In genomic region chr17:27868565-27868964, GRCh38 we compare ENCODE assay signal across 21 cellular contexts. TPM values are rescaled to one million over a fixed set of nuclear protein-coding genes. Genes with fewer than 3 reads are reported as not detected.
DNase-seq lines count a peak whose midpoint lies in the region; ATAC-seq, FAIRE-seq and TF ChIP-seq lines count a peak whose summit lies in the region.
"Had no signal": no experiment of that assay in that cellular context is flagged by ENCODE, and none has a peak within 500 bp of the region (broad histone marks: within the 10 kb centered on the region; RNA-seq: fewer than 3 reads in every experiment).

No MANE protein-coding gene starts in this region.

- no peak overlapping the region for H3K27ac Mint-ChIP-seq in WTC11
- H3K27ac Mint-ChIP-seq: CD4-positive, alpha-beta T cell had no signal

- no peaks in the 10 kb centered on the region for H3K4me1 ChIP-seq in HepG2 (ENCODE audit: insufficient read depth, low read length)
- H3K4me1 ChIP-seq: SJCRH30 had no signal

- no peak overlapping the region for H3K4me2 ChIP-seq in HepG2 (ENCODE audit: low read depth, low read length)
- H3K4me2 ChIP-seq: KMS-11 had no signal

- TF ChIP-seq CTCF in GM10248 (IDR thresholded peaks at IDR 0.05; ENCODE audit: control extremely low read depth, extremely low read depth, low read depth, missing control alignments) (peak; percentile 16), GM13977 (IDR thresholded peaks at IDR 0.05; ENCODE audit: extremely low read depth, insufficient read depth, missing control alignments) (peak; percentile 8), WERI-Rb-1 (IDR thresholded peaks at IDR 0.05; ENCODE audit: low read depth, low read length) (peak; percentile 59), HepG2 (CRISPR knock-in tag; IDR thresholded peaks at IDR 0.05) (peak; percentile 40), WTC11 (IDR thresholded peaks at IDR 0.05) (no peak)

- H3K4me3 Mint-ChIP-seq in WTC11 = no peak overlapping the region
- H3K4me3 Mint-ChIP-seq: CD4-positive, alpha-beta T cell had no signal

- no peaks in the 10 kb centered on the region for H4K20me1 ChIP-seq in HepG2 (ENCODE audit: insufficient read depth, low read length)

- no peak overlapping the region for H3K9ac ChIP-seq in HepG2 (ENCODE audit: insufficient read depth, low read depth, low read length)
- H3K9ac ChIP-seq: KMS-11 had no signal

- H3K27ac ChIP-seq in WERI-Rb-1 = no peak overlapping the region
- H3K27ac ChIP-seq in HepG2 (ENCODE audit: extremely low read length, insufficient read depth, low read length) = no peak overlapping the region
- H3K27ac ChIP-seq: KMS-11, SJCRH30 had no signal

- 0 out of 2 replicates have a peak, but pooled peaks cover 2% of the 10 kb centered on the region for H3K27me3 Mint-ChIP-seq in WTC11 (ENCODE audit: low read depth)
- H3K27me3 Mint-ChIP-seq: CD4-positive, alpha-beta T cell had no signal

- TF ChIP-seq RAD21 in HepG2 (CRISPR knock-in tag; IDR thresholded peaks at IDR 0.05) = no peak

- intact Hi-C loops in HepG2 (cut with micrococcal nuclease; ENCODE audit: unreplicated experiment) = no loop called here

- ATAC-seq in HepG2 (no peak), GM18861 (IDR thresholded peaks at IDR 0.05; ENCODE audit: unreplicated experiment) (no peak), WTC11 (no peak)

- BruUV-seq in HepG2 (replicated peaks; lab: Mats Ljungman, UMichigan) = no TSS peak

- H2AFZ ChIP-seq in HepG2 (ENCODE audit: low read length) = no peak overlapping the region

- H3K27me3 ChIP-seq in WERI-Rb-1 (ENCODE audit: insufficient read depth, low read depth, severe bottlenecking) (no peaks in the 10 kb centered on the region), HepG2 (ENCODE audit: control insufficient read depth in 1 of 2, insufficient read depth in 2 of 2, low read length in 2 of 2) (no peaks in the 10 kb centered on the region)

- FAIRE-seq in HepG2 (lab: Jason Lieb, UNC) = no peak
- no peak for FAIRE-seq in GM12892 (lab: Jason Lieb, UNC)
- FAIRE-seq: D721Med, GM19239, H54 had no signal

- no peaks in the 10 kb centered on the region for H3K4me1 Mint-ChIP-seq in WTC11

- POLR2A ChIA-PET in GM10248 (lab: Yijun Ruan, JAX) (no interaction called here), HepG2 (lab: Yijun Ruan, JAX) (no interaction called here), WTC11 (lab: Charles Lee) (no interaction called here)

- H3K36me3 Mint-ChIP-seq in WTC11 = no peaks in the 10 kb centered on the region

- TF ChIP-seq EP300 in HepG2 (IDR thresholded peaks at IDR 0.05; ENCODE audit: low read depth in 2 of 2, low read length in 2 of 2) (no peak), HepG2 (CRISPR knock-in tag; IDR thresholded peaks at IDR 0.05; ENCODE audit: borderline replicate concordance) (no peak)

- H3K36me3 ChIP-seq in WERI-Rb-1 (no peaks in the 10 kb centered on the region), HepG2 (replicated peaks in 1 of 2; ENCODE audit: control insufficient read depth in 1 of 2, insufficient read depth in 2 of 2, low read length in 2 of 2) (no peaks in the 10 kb centered on the region)
- H3K36me3 ChIP-seq: MG63, SJCRH30 had no signal

- H3K9me3 ChIP-seq in WERI-Rb-1 (ENCODE audit: severe bottlenecking) (no peaks in the 10 kb centered on the region), HepG2 (ENCODE audit: low read length) (no peaks in the 10 kb centered on the region)
- H3K9me3 ChIP-seq: MG63, SJCRH30 had no signal

- 54% methylated on average over 8 of the region's 8 CpGs for WGBS in HepG2 (ENCODE audit: low lambda C conversion rate)

- H3K9me3 Mint-ChIP-seq in WTC11 = peaks cover 8% of the 10 kb centered on the region
- H3K9me3 Mint-ChIP-seq: CD4-positive, alpha-beta T cell had no signal

- TF ChIP-seq POLR2A in HepG2 (IDR thresholded peaks at IDR 0.05; ENCODE audit: insufficient read depth in 1 of 2, low read depth in 2 of 2, low read length in 2 of 2) (no peak), GM12892 (IDR thresholded peaks at IDR 0.05; ENCODE audit: low read depth, low read length) (no peak)

- H3K4me3 ChIP-seq in WERI-Rb-1 (ENCODE audit: low read depth, low read length) = no peak overlapping the region
- no peak overlapping the region for H3K4me3 ChIP-seq in HepG2 (replicated peaks in 1 of 3; ENCODE audit: insufficient read depth in 1 of 3, low read depth in 2 of 3, low read length in 3 of 3)
- H3K4me3 ChIP-seq: MG63, SJCRH30 had no signal

- CTCF ChIA-PET in GM10248 (lab: Yijun Ruan, JAX) = interaction anchor here (0.9 to 7.0 kb wide), 3 partner anchors 8 to 62 kb away, joined by 3 to 48 read pairs (median 4); partner anchors contain the start of gene LYRM9
- CTCF ChIA-PET in HepG2 (lab: Yijun Ruan, JAX; ENCODE audit: low intra/inter-chr PET ratio, low total read pairs) = no interaction called here
- CTCF ChIA-PET in WTC11 (lab: Charles Lee) = interaction anchor here (1.3 to 1.4 kb wide), 3 partner anchors 25 to 63 kb away, joined by 3 to 7 read pairs (median 4); partner anchors contain the start of gene LYRM9

- in situ Hi-C loops in GM13977 (cut with MboI; ENCODE audit: low pct_unique_long_range_greater_than_20kb, low sequenced_read_pairs, unreplicated experiment) = no loop called here
- in situ Hi-C loops in HepG2 (cut with HindIII; ENCODE audit: extremely low pct_ligation_motif_present, low pct_unique_long_range_greater_than_20kb) = no loop called here

- DNase-seq in GM10248 (ENCODE audit: extremely low spot score) (no peak), GM13977 (ENCODE audit: low spot score) (no peak), WERI-Rb-1 (peak; percentile 39), HepG2 (ENCODE audit: low spot score) (no peak), WTC11 (ENCODE audit: low spot score) (no peak), GM12892 (ENCODE audit: insufficient read length) (no peak)
- DNase-seq in activated effector memory CD4-positive, alpha-beta T cell treated with anti-CD3 and anti-CD28 coated beads, Interleukin-2, amount 50 U/mL, for 16 hours = no peak
- DNase-seq: CD4-positive, alpha-beta T cell; MG63; NCI-H1092; NCI-H2107; NCI-H2227 treated with DMSO at 0.1 percent for 48 hours; NCI-H524 treated with DMSO at 0.1 percent for 48 hours; RPMI8226; SJCRH30; T-helper 2 cell had no signal

- no peaks in the 10 kb centered on the region for H3K79me2 ChIP-seq in HepG2 (ENCODE audit: insufficient read depth, low read length)

TF ChIP-seq in HepG2, 621 proteins besides CTCF, POLR2A, EP300 and RAD21 (continues in another document):
- TF ChIP-seq RBM22 (optimal IDR thresholded peaks at IDR 0.05; ENCODE audit: low read length) = no peak
- TF ChIP-seq ZFP36 (IDR thresholded peaks at IDR 0.05; ENCODE audit: borderline replicate concordance, low read depth, low read length, partially characterized antibody) = no peak

TF ChIP-seq in WTC11, 78 proteins besides CTCF, POLR2A, EP300 and RAD21 (continues in another document):
- TF ChIP-seq NR3C1 (CRISPR knock-in tag; conservative IDR thresholded peaks at IDR 0.05; ENCODE audit: low read depth) = no peak
- TF ChIP-seq, protein P1, sequence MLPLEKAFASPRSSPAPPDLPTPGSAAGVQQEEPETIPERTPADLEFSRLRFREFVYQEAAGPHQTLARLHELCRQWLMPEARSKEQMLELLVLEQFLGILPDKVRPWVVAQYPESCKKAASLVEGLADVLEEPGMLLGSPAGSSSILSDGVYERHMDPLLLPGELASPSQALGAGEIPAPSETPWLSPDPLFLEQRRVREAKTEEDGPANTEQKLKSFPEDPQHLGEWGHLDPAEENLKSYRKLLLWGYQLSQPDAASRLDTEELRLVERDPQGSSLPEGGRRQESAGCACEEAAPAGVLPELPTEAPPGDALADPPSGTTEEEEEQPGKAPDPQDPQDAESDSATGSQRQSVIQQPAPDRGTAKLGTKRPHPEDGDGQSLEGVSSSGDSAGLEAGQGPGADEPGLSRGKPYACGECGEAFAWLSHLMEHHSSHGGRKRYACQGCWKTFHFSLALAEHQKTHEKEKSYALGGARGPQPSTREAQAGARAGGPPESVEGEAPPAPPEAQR (CRISPR knock-in tag; IDR thresholded peaks at IDR 0.05) = no peak
- TF ChIP-seq, protein P2, sequence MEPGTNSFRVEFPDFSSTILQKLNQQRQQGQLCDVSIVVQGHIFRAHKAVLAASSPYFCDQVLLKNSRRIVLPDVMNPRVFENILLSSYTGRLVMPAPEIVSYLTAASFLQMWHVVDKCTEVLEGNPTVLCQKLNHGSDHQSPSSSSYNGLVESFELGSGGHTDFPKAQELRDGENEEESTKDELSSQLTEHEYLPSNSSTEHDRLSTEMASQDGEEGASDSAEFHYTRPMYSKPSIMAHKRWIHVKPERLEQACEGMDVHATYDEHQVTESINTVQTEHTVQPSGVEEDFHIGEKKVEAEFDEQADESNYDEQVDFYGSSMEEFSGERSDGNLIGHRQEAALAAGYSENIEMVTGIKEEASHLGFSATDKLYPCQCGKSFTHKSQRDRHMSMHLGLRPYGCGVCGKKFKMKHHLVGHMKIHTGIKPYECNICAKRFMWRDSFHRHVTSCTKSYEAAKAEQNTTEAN (CRISPR knock-in tag; IDR thresholded peaks at IDR 0.05) = no peak
- no peak for TF ChIP-seq GRHL2 (CRISPR knock-in tag; IDR thresholded peaks at IDR 0.05; ENCODE audit: insufficient replicate concordance, severe bottlenecking)

RNA-seq across cellular contexts. Expression of gene LYRM9, which starts 24.6 kb away (rescaled TPM):
- total RNA-seq in HepG2 (2016; rRNA removed; fragmentation: Illumina TruSeq; extraction: Trizol) = 0.18 and 0.24 TPM in 2 replicates
- total RNA-seq in HepG2 (2016; cell fraction: cytosol; rRNA removed; fragmentation: Illumina TruSeq; extraction: Trizol; ENCODE audit: low read depth) = 0.10 and 0.18 TPM in 2 replicates
- 0.34 and 0.67 TPM in 2 replicates for total RNA-seq in HepG2 (2016; cell fraction: insoluble cytoplasmic fraction; rRNA removed; fragmentation: Illumina TruSeq; extraction: Trizol)
- 0.52 and 0.56 TPM in 2 replicates for total RNA-seq in HepG2 (2016; cell fraction: membrane; rRNA removed; fragmentation: Illumina TruSeq; extraction: Trizol)
- total RNA-seq in HepG2 (2016; cell fraction: nucleus; rRNA removed; fragmentation: Illumina TruSeq; extraction: Trizol) = 0.12 TPM in 1 of 2 replicates, not detected in the other
- 0.34 and 0.66 TPM in 2 replicates for polyA plus RNA-seq in HepG2 (2011; rRNA removed)
- 0.28 and 0.30 TPM in 2 replicates for polyA plus RNA-seq in HepG2 (2011; cell fraction: cytosol; rRNA removed)
- polyA plus RNA-seq in HepG2 (2011; cell fraction: nucleus; rRNA removed) = 0.35 and 0.90 TPM in 2 replicates
- polyA plus RNA-seq in HepG2 (2012) = 0.21 and 0.97 TPM in 2 replicates
- polyA plus RNA-seq in HepG2 (2016; cell fraction: cytosol; fragmentation: Illumina TruSeq; extraction: Trizol; ENCODE audit: low read depth) = 0.49 and 0.63 TPM in 2 replicates
- polyA plus RNA-seq in HepG2 (2016; cell fraction: insoluble cytoplasmic fraction; fragmentation: Illumina TruSeq; extraction: Trizol; ENCODE audit: low read depth) = 0.24 and 0.33 TPM in 2 replicates
- 0.56 and 0.57 TPM in 2 replicates for polyA plus RNA-seq in HepG2 (2016; cell fraction: membrane; fragmentation: Illumina TruSeq; extraction: Trizol; ENCODE audit: low read depth)
- 0.60 and 0.86 TPM in 2 replicates for polyA plus RNA-seq in HepG2 (2016; cell fraction: nucleus; fragmentation: Illumina TruSeq; extraction: Trizol; ENCODE audit: insufficient read depth, low read depth)
- polyA minus RNA-seq in HepG2 (2011; rRNA and poly(A)+ RNA removed; ENCODE audit: low replicate concordance) = 0.33 and 0.50 TPM in 2 replicates
- polyA minus RNA-seq in HepG2 (2011; cell fraction: cytosol; rRNA and poly(A)+ RNA removed) = not detected in 2 replicates
- 0.50 and 1.0 TPM in 2 replicates for polyA minus RNA-seq in HepG2 (2011; cell fraction: nucleus; rRNA and poly(A)+ RNA removed)
- total RNA-seq in WTC11 (2021) = 3.6 to 4.1 TPM (median 3.8 TPM) in 3 replicates
- polyA plus RNA-seq in GM12892 (2012; ENCODE audit: missing spikeins) = 11.1 TPM
